Comparison of ENCODE assay signal across 15 cellular contexts in genomic region chr4:186900232-186900900, GRCh38.
DNase-seq lines count a peak whose midpoint lies in the region; ATAC-seq and TF ChIP-seq lines count a peak whose summit lies in the region.
"Had no signal": no experiment of that assay in that cellular context is flagged by ENCODE, and none has a peak within 500 bp of the region (broad histone marks: within the 10 kb centered on the region; RNA-seq: fewer than 3 reads in every experiment).

No MANE protein-coding gene starts in this region.

- no peak overlapping the region for H2AFZ ChIP-seq in Loucy (ENCODE audit: low read length)
- H2AFZ ChIP-seq: GM23338 had no signal

- no peaks in the 10 kb centered on the region for H3K27me3 ChIP-seq in Loucy (ENCODE audit: insufficient read depth, low read length, poor library complexity, severe bottlenecking)
- H3K27me3 ChIP-seq in right lobe of liver, result no peaks in the 10 kb centered on the region
- no peaks in the 10 kb centered on the region for H3K27me3 ChIP-seq in HAP-1 (ENCODE audit: low read depth)
- H3K27me3 ChIP-seq: upper lobe of left lung had no signal

- H3K9ac ChIP-seq in Loucy (ENCODE audit: low read depth, low read length, poor library complexity, severe bottlenecking), result no peak overlapping the region

- TF ChIP-seq CTCF in Loucy (conservative IDR thresholded peaks at IDR 0.05; ENCODE audit: low read length) (no peak), cardiac fibroblast (IDR thresholded peaks at IDR 0.05; ENCODE audit: low read depth, low read length) (no peak), right lobe of liver (IDR thresholded peaks at IDR 0.05) (no peak)

- peak; percentile 67 for DNase-seq in AG08396 (ENCODE audit: low spot score)
- peak; percentile 54 to 89 for DNase-seq in cardiac fibroblast (ENCODE audit: low read depth in 2 of 2)
- no peak for DNase-seq in right lobe of liver
- no peak for DNase-seq in GF-D8 (lab: John Stamatoyannopoulos, UW)
- DNase-seq in NCI-H510A (lab: John Stamatoyannopoulos, UW), result no peak
- no peak for DNase-seq in HAP-1 (ENCODE audit: low spot score in 2 of 2)
- DNase-seq: activated naive CD8-positive, alpha-beta T cell treated with anti-CD3 and anti-CD28 coated beads, Interleukin-2, amount 10 ng/mL, durations not matched to agents 7 days and 5 days; NCI-H1930; T-helper 17 cell; upper lobe of left lung had no signal

- peak overlapping the region; percentile 30 for H3K4me2 ChIP-seq in Loucy (ENCODE audit: low read depth, low read length, poor library complexity, severe bottlenecking)
- H3K4me2 ChIP-seq: GM23338 had no signal

- H3K36me3 ChIP-seq in Loucy (ENCODE audit: insufficient read depth, low read length), result no peaks in the 10 kb centered on the region
- H3K36me3 ChIP-seq in right lobe of liver, result no peaks in the 10 kb centered on the region
- H3K36me3 ChIP-seq in HAP-1 (replicated peaks), result no peaks in the 10 kb centered on the region
- H3K36me3 ChIP-seq: upper lobe of left lung had no signal

- intact Hi-C loops in right lobe of liver (cut with DNase I), result no loop called here

- no peak for TF ChIP-seq POLR2A in right lobe of liver (IDR thresholded peaks at IDR 0.05)

- H3K4me1 ChIP-seq in Loucy (ENCODE audit: insufficient read depth, low read length, poor library complexity, severe bottlenecking) (peaks cover 19% of the 10 kb centered on the region), right lobe of liver (peaks cover 0 to 42% (median 11%) of the 10 kb centered on the region in 4 donors), HAP-1 (no peaks in the 10 kb centered on the region)

- no peaks in the 10 kb centered on the region for H3K9me2 ChIP-seq in Loucy (replicated peaks; ENCODE audit: low read depth, low read length)

- peak overlapping the region in 2 of 3 donors; percentile 41 to 70 for H3K27ac ChIP-seq in right lobe of liver
- H3K27ac ChIP-seq: C4-2B, upper lobe of left lung had no signal

- no peaks in the 10 kb centered on the region for H3K79me2 ChIP-seq in Loucy (ENCODE audit: insufficient read depth, low read length)

- H4K20me1 ChIP-seq in Loucy (ENCODE audit: insufficient read depth, low read length, poor library complexity, severe bottlenecking), result no peaks in the 10 kb centered on the region

- no peaks in the 10 kb centered on the region for H3K9me3 ChIP-seq in Loucy (ENCODE audit: insufficient read depth, low read depth, low read length)
- H3K9me3 ChIP-seq in right lobe of liver, result no peaks in the 10 kb centered on the region
- H3K9me3 ChIP-seq in HAP-1, result no peaks in the 10 kb centered on the region
- H3K9me3 ChIP-seq: upper lobe of left lung had no signal

- in situ Hi-C loops in HAP-1 (cut with MboI; ENCODE audit: low sequenced_read_pairs), result no loop called here

- H3F3A ChIP-seq in Loucy (ENCODE audit: low read depth), result no peaks in the 10 kb centered on the region

- WGBS in right lobe of liver (ENCODE audit: insufficient coverage, low coverage, low lambda C conversion rate, missing lambda C conversion rate), result 57% methylated on average over 7 of the region's 9 CpGs

- ATAC-seq in right lobe of liver, result peak; percentile 18 to 39 (median 26)
- ATAC-seq in GM19328 (IDR thresholded peaks at IDR 0.05; ENCODE audit: unreplicated experiment), result no peak
- ATAC-seq: GM23338, T-helper 17 cell had no signal

- H3K4me3 ChIP-seq in Loucy (ENCODE audit: low read length, poor library complexity, severe bottlenecking), result no peak overlapping the region
- H3K4me3 ChIP-seq in cardiac fibroblast (replicated peaks in 1 of 2; ENCODE audit: low read depth in 2 of 2, low read length in 2 of 2), result no peak overlapping the region
- H3K4me3 ChIP-seq in right lobe of liver, result no peak overlapping the region
- no peak overlapping the region for H3K4me3 ChIP-seq in HAP-1
- H3K4me3 ChIP-seq: GM23338, skin epidermis, upper lobe of left lung had no signal

Comparison
In these comparisons a context has a peak if more than half of its experiments do, and no peak if none do; other contexts are left out.
1. DNase-seq: peak in AG08396 (single experiment) and cardiac fibroblast (2 of 2); none in right lobe of liver (0 of 3), GF-D8 (single experiment), NCI-H510A (single experiment) and HAP-1 (0 of 2).